ENCODE assay signal across 13 cellular contexts in the genomic region with DNA sequence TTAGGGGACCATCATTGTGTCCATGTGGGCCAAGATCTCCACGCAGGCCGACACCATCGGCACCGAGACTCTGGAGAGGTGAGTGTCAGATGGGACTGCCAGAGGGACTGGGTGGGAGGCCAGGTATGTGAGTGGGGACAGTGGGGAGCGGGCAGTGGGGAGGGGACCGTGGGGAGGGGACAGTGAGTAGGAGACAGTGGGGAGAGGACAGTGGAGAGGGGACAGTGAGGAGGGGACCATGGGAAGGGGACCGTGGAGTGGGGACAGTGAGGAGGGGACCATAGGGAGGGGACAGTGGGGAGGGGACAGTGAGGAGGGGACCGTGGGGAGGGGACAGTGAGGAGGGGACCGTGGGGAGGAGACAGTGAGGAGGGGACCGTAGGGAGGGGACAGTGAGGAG. TPM values are rescaled to one million over a fixed set of nuclear protein-coding genes. Genes with fewer than 3 reads are reported as not detected.
DNase-seq lines count a peak whose midpoint lies in the region; ATAC-seq and TF ChIP-seq lines count a peak whose summit lies in the region.
"Not testable (repeated sequence)": the region's sequence is repeated elsewhere in the genome, so short reads cannot be mapped to it uniquely, and the experiment has no call there.
"Had no signal": no experiment of that assay in that cellular context is flagged by ENCODE, and none has a peak within 500 bp of the region (broad histone marks: within the 10 kb centered on the region; RNA-seq: fewer than 3 reads in every experiment).

No MANE protein-coding gene starts in this region.

- H3K36me3 ChIP-seq in osteoblast (ENCODE audit: insufficient read depth, low read length) = not testable (repeated sequence)

- H3K4me1 Mint-ChIP-seq in stimulated activated naive CD8-positive, alpha-beta T cell treated with anti-CD3 and anti-CD28 coated beads, Interleukin-15, amount 100 ng/mL, for 72 hours = peaks cover 18% of the 10 kb centered on the region

- DNase-seq in osteoblast (ENCODE audit: insufficient read length, low spot score, missing footprints) = peak; percentile 61
- DNase-seq in stimulated activated naive CD8-positive, alpha-beta T cell treated with anti-CD3 and anti-CD28 coated beads, Interleukin-15, amount 100 ng/mL, for 72 hours = not testable (repeated sequence)

- TF ChIP-seq CTCF in osteoblast (IDR thresholded peaks at IDR 0.05; ENCODE audit: extremely low read depth, low read depth, low read length) = not testable (repeated sequence)

- not testable (repeated sequence) for H3K79me2 ChIP-seq in osteoblast (ENCODE audit: insufficient read depth, low read length)

- not testable (repeated sequence) for H3K4me2 ChIP-seq in osteoblast (ENCODE audit: insufficient read depth, low read length)

- not testable (repeated sequence) for H3K27ac Mint-ChIP-seq in stimulated activated naive CD8-positive, alpha-beta T cell treated with anti-CD3 and anti-CD28 coated beads, Interleukin-15, amount 100 ng/mL, for 72 hours

- H3K27me3 Mint-ChIP-seq in stimulated activated naive CD8-positive, alpha-beta T cell treated with anti-CD3 and anti-CD28 coated beads, Interleukin-15, amount 100 ng/mL, for 72 hours = peaks cover 74% of the 10 kb centered on the region

- peak; percentile 54 for ATAC-seq in stimulated activated naive CD8-positive, alpha-beta T cell treated with anti-CD3 and anti-CD28 coated beads, Interleukin-15, amount 100 ng/mL, for 72 hours

- H3K9me3 Mint-ChIP-seq in stimulated activated naive CD8-positive, alpha-beta T cell treated with anti-CD3 and anti-CD28 coated beads, Interleukin-15, amount 100 ng/mL, for 72 hours = not testable (repeated sequence)

- not testable (repeated sequence) for H3K4me3 ChIP-seq in osteoblast (ENCODE audit: insufficient read depth, low read length)

- not testable (repeated sequence) for H3K4me1 ChIP-seq in osteoblast (ENCODE audit: insufficient read depth, low read length)

- not testable (repeated sequence) for H3K9me3 ChIP-seq in osteoblast (ENCODE audit: low read depth, low read length)

- H3K4me3 Mint-ChIP-seq in stimulated activated naive CD8-positive, alpha-beta T cell treated with anti-CD3 and anti-CD28 coated beads, Interleukin-15, amount 100 ng/mL, for 72 hours = not testable (repeated sequence)

- peaks cover 42% of the 10 kb centered on the region for H3K27me3 ChIP-seq in osteoblast (ENCODE audit: insufficient read depth, low read length)

- H4K20me1 ChIP-seq in osteoblast (ENCODE audit: insufficient read depth, low read length) = not testable (repeated sequence)

- not testable (repeated sequence) for H2AFZ ChIP-seq in osteoblast (ENCODE audit: low read length)

- H3K27ac ChIP-seq in osteoblast (ENCODE audit: low read depth, low read length) = not testable (repeated sequence)

RNA-seq across cellular contexts. Expression of a gene that starts 2.6 kb away (rescaled TPM):
- total RNA-seq in osteoblast = not detected in 2 replicates
- total RNA-seq: A172; A673; Caco-2; Calu3; CD4-positive, alpha-beta memory T cell; CD4-positive, alpha-beta T cell; CD4-positive, CD25-positive, alpha-beta regulatory T cell; CD8-positive, alpha-beta memory T cell; CD8-positive, alpha-beta T cell; Daoy had no signal

RNA-seq across cellular contexts. Expression of a gene that starts 9.5 kb away (rescaled TPM):
- total RNA-seq in osteoblast = not detected in 2 replicates
- total RNA-seq: A172; Calu3; CD4-positive, alpha-beta T cell; CD8-positive, alpha-beta memory T cell; CD8-positive, alpha-beta T cell had no signal

RNA-seq across cellular contexts. Expression of a gene that starts 10.7 kb away (rescaled TPM):
- not detected in 2 replicates for total RNA-seq in osteoblast
- total RNA-seq: A172; A673; B cell; Caco-2; Calu3; CD4-positive, alpha-beta memory T cell; CD4-positive, alpha-beta T cell; CD4-positive, CD25-positive, alpha-beta regulatory T cell; CD8-positive, alpha-beta memory T cell; CD8-positive, alpha-beta T cell; Daoy had no signal

RNA-seq across cellular contexts. Expression of a gene that starts 13.3 kb away (rescaled TPM):
- total RNA-seq in osteoblast = not detected in 2 replicates
- total RNA-seq: A172; Calu3; CD4-positive, alpha-beta T cell; CD4-positive, CD25-positive, alpha-beta regulatory T cell; CD8-positive, alpha-beta memory T cell; Daoy had no signal

RNA-seq across cellular contexts. Expression of a gene that starts 17.1 kb away (rescaled TPM):
- not detected in 2 replicates for total RNA-seq in osteoblast
- total RNA-seq: A172; B cell; Calu3; CD4-positive, alpha-beta memory T cell; CD4-positive, alpha-beta T cell; CD4-positive, CD25-positive, alpha-beta regulatory T cell; CD8-positive, alpha-beta memory T cell; CD8-positive, alpha-beta T cell; Daoy had no signal
